17 cellular contexts compared by ENCODE assay signal in the genomic region with DNA sequence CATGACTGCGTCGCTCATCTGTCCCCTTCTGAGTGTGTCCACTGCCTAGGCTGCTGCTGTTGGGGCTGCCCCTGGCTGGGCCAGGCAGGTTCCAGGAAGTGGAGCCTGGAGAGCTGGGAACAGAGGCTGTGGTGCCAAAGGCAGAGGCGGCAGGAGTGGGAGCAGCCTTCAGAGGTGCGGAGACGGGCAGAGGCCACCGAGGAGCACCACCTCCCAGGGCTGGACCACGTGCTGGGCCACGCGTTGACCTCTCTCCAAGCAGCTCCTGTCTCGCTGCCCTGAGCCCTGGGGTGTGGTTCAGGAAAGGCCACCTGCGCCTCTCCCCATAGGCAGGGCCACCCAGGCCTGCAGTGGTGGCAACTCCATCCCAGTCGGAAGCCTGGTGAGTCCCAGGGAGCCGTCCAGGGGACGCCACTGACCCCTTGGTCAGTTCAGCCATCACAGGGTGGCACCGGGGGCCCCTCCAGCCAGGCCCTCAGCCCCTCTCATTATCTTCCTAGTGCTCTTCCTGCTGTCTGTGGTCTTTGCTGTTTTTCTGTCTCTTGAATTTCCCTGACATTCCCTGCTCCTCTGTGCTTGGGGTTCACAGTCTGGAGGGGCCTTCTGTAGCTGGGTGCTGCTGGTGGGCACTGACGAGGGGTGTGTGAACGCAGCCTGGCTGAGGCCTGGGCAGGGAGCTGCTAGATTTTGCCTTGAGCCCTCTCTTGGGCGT.
DNase-seq lines count a peak whose midpoint lies in the region; ATAC-seq and TF ChIP-seq lines count a peak whose summit lies in the region.
"Had no signal": no experiment of that assay in that cellular context is flagged by ENCODE, and none has a peak within 500 bp of the region (broad histone marks: within the 10 kb centered on the region; RNA-seq: fewer than 3 reads in every experiment).

No MANE protein-coding gene starts in this region.

- no peak overlapping the region for H3T11ph ChIP-seq in H9 (ENCODE audit: low read length)

- no peak overlapping the region for H4K5ac ChIP-seq in H9 (ENCODE audit: insufficient read length, low read depth, low read length)

- no CpG with 5 or more reads among the region's 18 CpGs for WGBS in H9 (ENCODE audit: extremely low coverage, insufficient read length, low lambda C conversion rate)

- peaks cover 3% of the 10 kb centered on the region; the same call in 1 of the 2 replicates for H3K4me1 ChIP-seq in H9 (ENCODE audit: insufficient read depth, low read length)
- H3K4me1 ChIP-seq: BE2C, uterus had no signal

- H3K18ac ChIP-seq in H9 (ENCODE audit: insufficient read length, low read depth, low read length): peak overlapping the region; percentile 27

- H3K4me1 Mint-ChIP-seq in H9 (peaks cover 21 to 23% of the 10 kb centered on the region in 2 experiments), progenitor cell of endocrine pancreas (ENCODE audit: low read depth) (peaks cover 15% of the 10 kb centered on the region)

- H3K36me3 Mint-ChIP-seq in H9 (ENCODE audit: insufficient read depth in 1 of 3, low read depth in 3 of 3) (no peaks in the 10 kb centered on the region), progenitor cell of endocrine pancreas (ENCODE audit: insufficient read depth) (no peaks in the 10 kb centered on the region)

- H3K23me2 ChIP-seq in H9 (ENCODE audit: insufficient read length, low read depth, low read length, poor library complexity, severe bottlenecking): no peaks in the 10 kb centered on the region

- no peak overlapping the region for H4K91ac ChIP-seq in H9 (ENCODE audit: insufficient read length, low read depth, low read length)

- H3K23ac ChIP-seq in H9 (ENCODE audit: insufficient read length, low read depth, low read length): no peak overlapping the region

- 0 out of 2 replicates have a peak, but pooled peaks cover 1% of the 10 kb centered on the region for H3K27me3 Mint-ChIP-seq in H9 (ENCODE audit: low read depth)
- peaks cover 22% of the 10 kb centered on the region for H3K27me3 Mint-ChIP-seq in progenitor cell of endocrine pancreas

- H3K4me3 Mint-ChIP-seq in H9: peak overlapping the region in 1 of 2 experiments; percentile 32; a peak in 1 of 5 replicates
- H3K4me3 Mint-ChIP-seq in progenitor cell of endocrine pancreas (ENCODE audit: low read depth): no peak overlapping the region

- H3K79me2 ChIP-seq in H9 (ENCODE audit: insufficient read depth, low read length): no peaks in the 10 kb centered on the region

- H3K9me3 Mint-ChIP-seq in H9: no peaks in the 10 kb centered on the region
- no peaks in the 10 kb centered on the region for H3K9me3 Mint-ChIP-seq in progenitor cell of endocrine pancreas (ENCODE audit: low read depth)

- no peaks in the 10 kb centered on the region for H4K20me1 ChIP-seq in H9 (ENCODE audit: control insufficient read depth, insufficient read depth, insufficient read length)

- no peak overlapping the region for H3K56ac ChIP-seq in H9 (ENCODE audit: insufficient read length, low read depth, low read length)

- no peak overlapping the region for H2AK5ac ChIP-seq in H9 (ENCODE audit: insufficient read length, low read length)

- DNase-seq in H9 (no peak), left lobe of liver (ENCODE audit: low spot score) (peak; percentile 44), progenitor cell of endocrine pancreas (ENCODE audit: low spot score, unreplicated experiment) (peak; percentile 8), DMS 273 treated with DMSO at 0.1 percent for 48 hours (lab: John Stamatoyannopoulos, UW) (no peak), GM13977 (ENCODE audit: low spot score) (no peak)
- DNase-seq: anterior cingulate cortex; BE2C; NCI-H1092 treated with DMSO at 0.1 percent for 48 hours; NCI-H2171; NK-92 treated with Interleukin-12 subunit alpha and Interleukin-12 subunit beta, amount 100 ng/mL, for 24 hours; SHP77; stimulated activated naive CD8-positive, alpha-beta T cell treated with anti-CD3 and anti-CD28 coated beads, Interleukin-15, Interleukin-2, amounts not matched to agents 100 U/mL and 50 U/mL, for 24 hours; T-helper 9 cell had no signal

- no peak overlapping the region for H2BK120ac ChIP-seq in H9 (ENCODE audit: low read depth, low read length, poor library complexity, severe bottlenecking)

- H3K4me2 ChIP-seq in H9 (ENCODE audit: insufficient read depth, insufficient read length, low read length): no peak overlapping the region

- H3K14ac ChIP-seq in H9 (ENCODE audit: insufficient read depth, low read length): no peak overlapping the region; the same call in 1 of the 2 replicates

- no peak overlapping the region for H2BK20ac ChIP-seq in H9 (ENCODE audit: low read depth, low read length, poor library complexity, severe bottlenecking)

- no peak overlapping the region for H2AFZ ChIP-seq in H9 (ENCODE audit: low read length)

- no peak overlapping the region for H2BK12ac ChIP-seq in H9 (ENCODE audit: insufficient read length, low read depth, low read length)

- H3K9me3 ChIP-seq in H9 (ENCODE audit: control insufficient read depth, low read depth, low read length): no peaks in the 10 kb centered on the region
- H3K9me3 ChIP-seq: BE2C, neutrophil, uterus had no signal

- no peaks in the 10 kb centered on the region for H3K79me1 ChIP-seq in H9 (ENCODE audit: insufficient read depth, low read depth, low read length, poor library complexity, severe bottlenecking)

- peak overlapping the region in 1 of 3 experiments; percentile 75; a peak in 1 of 7 replicates for H3K27ac Mint-ChIP-seq in H9
- H3K27ac Mint-ChIP-seq in progenitor cell of endocrine pancreas: peak overlapping the region; percentile 84

- no peak for ATAC-seq in left lobe of liver
- no peak for ATAC-seq in GM19324 (IDR thresholded peaks at IDR 0.05; ENCODE audit: low FRiP score, unreplicated experiment)
- ATAC-seq: stimulated activated naive CD8-positive, alpha-beta T cell treated with anti-CD3 and anti-CD28 coated beads, Interleukin-15, Interleukin-2, amounts not matched to agents 100 U/mL and 50 U/mL, for 24 hours had no signal

- no peak overlapping the region for H3K27ac ChIP-seq in H9 (ENCODE audit: insufficient read length, low read depth, low read length)
- H3K27ac ChIP-seq in VCaP: peak overlapping the region; percentile 85
- H3K27ac ChIP-seq: neutrophil, uterus had no signal

- no peak overlapping the region for H4K8ac ChIP-seq in H9 (replicated peaks; ENCODE audit: insufficient read length, low read depth, low read length)

- TF ChIP-seq CTCF in H9 (conservative IDR thresholded peaks at IDR 0.05): no peak
- no peak for TF ChIP-seq CTCF in VCaP (conservative IDR thresholded peaks at IDR 0.05)
- TF ChIP-seq CTCF in progenitor cell of endocrine pancreas (IDR thresholded peaks at IDR 0.05; ENCODE audit: unreplicated experiment): no peak
- no peak for TF ChIP-seq CTCF in GM13977 (IDR thresholded peaks at IDR 0.05; ENCODE audit: extremely low read depth, insufficient read depth, missing control alignments)

- no peak overlapping the region for H2BK15ac ChIP-seq in H9 (ENCODE audit: low read depth, low read length)

- no peak overlapping the region for H3K4ac ChIP-seq in H9 (ENCODE audit: low read depth, low read length)

- H3K9ac ChIP-seq in H9 (ENCODE audit: extremely low read depth, insufficient read length, low read length): no peak overlapping the region

- H3K27me3 ChIP-seq in H9 (ENCODE audit: insufficient read depth, low read length): no peaks in the 10 kb centered on the region
- H3K27me3 ChIP-seq: BE2C, neutrophil, uterus had no signal

- H2BK5ac ChIP-seq in H9 (ENCODE audit: insufficient read length, low read length): no peak overlapping the region

- in situ Hi-C loops in GM13977 (cut with MboI; ENCODE audit: low pct_unique_long_range_greater_than_20kb, low sequenced_read_pairs, unreplicated experiment): no loop called here

Comparison
In these comparisons a context has a peak if more than half of its experiments do, and no peak if none do; other contexts are left out.
1. DNase-seq: peak in left lobe of liver (single experiment) and progenitor cell of endocrine pancreas (single experiment); none in H9 (single experiment), DMS 273 treated with DMSO at 0.1 percent for 48 hours (single experiment) and GM13977 (single experiment).